ENCODE assay signal across 21 cellular contexts in genomic region chr15:85890620-85890980, GRCh38.
DNase-seq lines count a peak whose midpoint lies in the region; ATAC-seq and TF ChIP-seq lines count a peak whose summit lies in the region.
"Had no signal": no experiment of that assay in that cellular context is flagged by ENCODE, and none has a peak within 500 bp of the region (broad histone marks: within the 10 kb centered on the region; RNA-seq: fewer than 3 reads in every experiment).

No MANE protein-coding gene starts in this region.

- no peaks in the 10 kb centered on the region for H3K4me1 Mint-ChIP-seq in endodermal cell
- H3K4me1 Mint-ChIP-seq: IgD-negative memory B cell had no signal

- peak overlapping the region; percentile 20 to 67 (median 47); a peak in 20 of 22 replicates for H3K4me2 ChIP-seq in BLaER1 treated with 17β-estradiol and CSF1 and Interleukin-3, amounts not matched to agents 10 nM and 100 nM
- H3K4me2 ChIP-seq: A549 had no signal

- 82 to 100% methylated on average over 1 to 2 of the region's 2 CpGs for WGBS in endodermal cell (ENCODE audit: insufficient coverage in 1 of 2, insufficient read length in 1 of 2), 2 experiments

- TF ChIP-seq CTCF in endodermal cell (conservative IDR thresholded peaks at IDR 0.05): no peak

- H3K9ac ChIP-seq in BLaER1 treated with 17β-estradiol and CSF1 and Interleukin-3, amounts not matched to agents 10 nM and 100 nM: no peak overlapping the region
- H3K9ac ChIP-seq in endodermal cell (ENCODE audit: extremely low read depth, low read length, poor library complexity, severe bottlenecking): no peak overlapping the region

- no peak for ATAC-seq in HG02840 (IDR thresholded peaks at IDR 0.05; ENCODE audit: low FRiP score, unreplicated experiment)
- ATAC-seq: SK-N-SH treated with all-trans-retinoic acid at 6 μM for 48 hours, T-helper 17 cell had no signal

- H3K27me3 Mint-ChIP-seq in endodermal cell (ENCODE audit: insufficient read depth): peaks cover 11% of the 10 kb centered on the region

- H3K36me3 Mint-ChIP-seq in endodermal cell (ENCODE audit: low read depth): no peaks in the 10 kb centered on the region
- H3K36me3 Mint-ChIP-seq: CD8-positive, alpha-beta memory T cell had no signal

- no peak overlapping the region for H3K27ac ChIP-seq in BLaER1 treated with 17β-estradiol and CSF1 and Interleukin-3, amounts not matched to agents 10 nM and 100 nM
- H3K27ac ChIP-seq in SJSA1: peak overlapping the region; percentile 29; the same call in 1 of the 2 replicates
- H3K27ac ChIP-seq in endodermal cell (ENCODE audit: low read depth, low read length): peak overlapping the region; percentile 49
- H3K27ac ChIP-seq: A549 had no signal

- H4K20me1 ChIP-seq in BLaER1 treated with 17β-estradiol and CSF1 and Interleukin-3, amounts not matched to agents 10 nM and 100 nM: no peaks in the 10 kb centered on the region

- peaks cover 12 to 22% (median 13%) of the 10 kb centered on the region in 10 experiments; a peak in 18 of 20 replicates for H3K4me1 ChIP-seq in BLaER1 treated with 17β-estradiol and CSF1 and Interleukin-3, amounts not matched to agents 10 nM and 100 nM
- peaks cover 25% of the 10 kb centered on the region for H3K4me1 ChIP-seq in SJSA1 (replicated peaks)
- no peaks in the 10 kb centered on the region for H3K4me1 ChIP-seq in endodermal cell (ENCODE audit: control insufficient read depth, insufficient read depth, low read length)
- H3K4me1 ChIP-seq: A549, HAP-1 had no signal

- DNase-seq in NCI-H1694 treated with DMSO at 0.1 percent for 48 hours (lab: John Stamatoyannopoulos, UW) (peak; percentile 55), SJSA1 (ENCODE audit: low read depth in 1 of 2, low spot score in 2 of 2) (no peak), endodermal cell (no peak), NCI-H82 treated with DMSO at 0.1 percent for 48 hours (lab: John Stamatoyannopoulos, UW; ENCODE audit: unreplicated experiment) (no peak), NCI-H146 (lab: John Stamatoyannopoulos, UW) (no peak), NCI-H345 treated with DMSO at 0.1 percent for 48 hours (lab: John Stamatoyannopoulos, UW; ENCODE audit: unreplicated experiment) (no peak)
- DNase-seq: CD8-positive, alpha-beta memory T cell; DND-41; MM.1S; NCI-H1092 treated with DMSO at 0.1 percent for 48 hours; NCI-H1930; NCI-H510A; NCI-H82; SHP77; T-helper 17 cell had no signal

- H3K4me3 ChIP-seq in BLaER1 treated with 17β-estradiol and CSF1 and Interleukin-3, amounts not matched to agents 10 nM and 100 nM: no peak overlapping the region
- H3K4me3 ChIP-seq in SJSA1 (no peak overlapping the region), endodermal cell (ENCODE audit: low read length) (no peak overlapping the region)
- H3K4me3 ChIP-seq: A549, HAP-1 had no signal

- H3K9me3 ChIP-seq in BLaER1 treated with 17β-estradiol and CSF1 and Interleukin-3, amounts not matched to agents 10 nM and 100 nM (replicated peaks in 1 of 11): no peaks in the 10 kb centered on the region
- no peaks in the 10 kb centered on the region for H3K9me3 ChIP-seq in SJSA1 (replicated peaks)
- no peaks in the 10 kb centered on the region for H3K9me3 ChIP-seq in endodermal cell (ENCODE audit: control insufficient read depth, low read length)
- H3K9me3 ChIP-seq: A549, HAP-1 had no signal

- no peak overlapping the region for H3K4me3 Mint-ChIP-seq in endodermal cell
- H3K4me3 Mint-ChIP-seq: IgD-negative memory B cell, T-helper 17 cell had no signal

- H3K36me3 ChIP-seq in BLaER1 treated with 17β-estradiol and CSF1 and Interleukin-3, amounts not matched to agents 10 nM and 100 nM: no peaks in the 10 kb centered on the region
- H3K36me3 ChIP-seq in SJSA1: no peaks in the 10 kb centered on the region
- no peaks in the 10 kb centered on the region for H3K36me3 ChIP-seq in endodermal cell (ENCODE audit: control insufficient read depth, insufficient read depth, low read length)
- H3K36me3 ChIP-seq: HAP-1 had no signal

- H3K27me3 ChIP-seq in BLaER1 treated with 17β-estradiol and CSF1 and Interleukin-3, amounts not matched to agents 10 nM and 100 nM: no peaks in the 10 kb centered on the region
- H3K27me3 ChIP-seq in SJSA1 (replicated peaks) (no peaks in the 10 kb centered on the region; the same call in 1 of the 2 replicates), endodermal cell (ENCODE audit: control insufficient read depth, insufficient read depth, low read length, poor library complexity, severe bottlenecking) (peaks cover 11% of the 10 kb centered on the region)

- H3K9me3 Mint-ChIP-seq in endodermal cell: no peaks in the 10 kb centered on the region
- H3K9me3 Mint-ChIP-seq: CD8-positive, alpha-beta memory T cell; IgD-negative memory B cell had no signal

- H3K27ac Mint-ChIP-seq in endodermal cell: no peak overlapping the region
- H3K27ac Mint-ChIP-seq: IgD-negative memory B cell, T-helper 17 cell had no signal

Comparison
In these comparisons a context has a peak if more than half of its experiments do, and no peak if none do; other contexts are left out.
1. H3K27ac ChIP-seq: peak in SJSA1 (single experiment) and endodermal cell (single experiment); none in BLaER1 treated with 17β-estradiol and CSF1 and Interleukin-3, amounts not matched to agents 10 nM and 100 nM (0 of 11).